In genomic region chr6:149454405-149454848, GRCh38 we compare ENCODE assay signal across 9 cellular contexts. TPM values are rescaled to one million over a fixed set of nuclear protein-coding genes. Genes with fewer than 3 reads are reported as not detected.
DNase-seq lines count a peak whose midpoint lies in the region; ATAC-seq and TF ChIP-seq lines count a peak whose summit lies in the region.
"Had no signal": no experiment of that assay in that cellular context is flagged by ENCODE, and none has a peak within 500 bp of the region (broad histone marks: within the 10 kb centered on the region; RNA-seq: fewer than 3 reads in every experiment).

No MANE protein-coding gene starts in this region.

- H2BK20ac ChIP-seq in H9 (ENCODE audit: low read depth, low read length, poor library complexity, severe bottlenecking): no peak overlapping the region

- H2AK5ac ChIP-seq in H9 (ENCODE audit: insufficient read length, low read length): no peak overlapping the region

- no peak overlapping the region for H3K18ac ChIP-seq in H9 (ENCODE audit: insufficient read length, low read depth, low read length)

- no peak overlapping the region for H4K91ac ChIP-seq in H9 (ENCODE audit: insufficient read length, low read depth, low read length)

- no peak overlapping the region for H3K23ac ChIP-seq in H9 (ENCODE audit: insufficient read length, low read depth, low read length)

- peaks cover 6% of the 10 kb centered on the region for H3K23me2 ChIP-seq in H9 (ENCODE audit: insufficient read length, low read depth, low read length, poor library complexity, severe bottlenecking)

- H2BK120ac ChIP-seq in H9 (ENCODE audit: low read depth, low read length, poor library complexity, severe bottlenecking): no peak overlapping the region

- no CpG with 5 or more reads among the region's 15 CpGs for WGBS in H9 (ENCODE audit: extremely low coverage, insufficient read length, low lambda C conversion rate)

- no peaks in the 10 kb centered on the region for H4K20me1 ChIP-seq in H9 (ENCODE audit: control insufficient read depth, insufficient read depth, insufficient read length)

- no peak overlapping the region for H2BK5ac ChIP-seq in H9 (ENCODE audit: insufficient read length, low read length)

- intact Hi-C loops in colonic mucosa (cut with DNase I): no loop called here

- H3K4me1 ChIP-seq in colonic mucosa: peaks cover 26% of the 10 kb centered on the region
- no peaks in the 10 kb centered on the region for H3K4me1 ChIP-seq in H9 (ENCODE audit: insufficient read depth, low read length)

- H3K36me3 Mint-ChIP-seq in H9 (ENCODE audit: insufficient read depth in 1 of 3, low read depth in 3 of 3) (no peaks in the 10 kb centered on the region), mesothelial cell of epicardium (no peaks in the 10 kb centered on the region)

- H3K9me3 Mint-ChIP-seq in H9 (no peaks in the 10 kb centered on the region), mesothelial cell of epicardium (no peaks in the 10 kb centered on the region)

- no peak overlapping the region for H3K4me2 ChIP-seq in H9 (ENCODE audit: insufficient read depth, insufficient read length, low read length)

- H2AFZ ChIP-seq in H9 (ENCODE audit: low read length): no peak overlapping the region

- peak overlapping the region; percentile 48 for H3K27ac ChIP-seq in colonic mucosa
- no peak overlapping the region for H3K27ac ChIP-seq in H9 (ENCODE audit: insufficient read length, low read depth, low read length)

- H3K36me3 ChIP-seq in colonic mucosa: no peaks in the 10 kb centered on the region

- H3K4me3 Mint-ChIP-seq in H9 (no peak overlapping the region), mesothelial cell of epicardium (no peak overlapping the region)

- H3K27me3 Mint-ChIP-seq in H9 (ENCODE audit: low read depth) (peaks cover 53% of the 10 kb centered on the region), mesothelial cell of epicardium (ENCODE audit: low read depth) (peaks cover 38% of the 10 kb centered on the region)

- H3K9me3 ChIP-seq in colonic mucosa (no peaks in the 10 kb centered on the region), H9 (ENCODE audit: control insufficient read depth, low read depth, low read length) (no peaks in the 10 kb centered on the region)

- TF ChIP-seq CTCF in colonic mucosa (IDR thresholded peaks at IDR 0.05) (no peak), H9 (conservative IDR thresholded peaks at IDR 0.05) (no peak), mesothelial cell of epicardium (IDR thresholded peaks at IDR 0.05; ENCODE audit: unreplicated experiment) (no peak)

- H3K4ac ChIP-seq in H9 (ENCODE audit: low read depth, low read length): no peak overlapping the region

- H3T11ph ChIP-seq in H9 (ENCODE audit: low read length): no peak overlapping the region

- H4K8ac ChIP-seq in H9 (replicated peaks; ENCODE audit: insufficient read length, low read depth, low read length): no peak overlapping the region

- in situ Hi-C loops in ACHN (cut with HindIII; ENCODE audit: low pct_ligation_motif_present, low pct_unique_long_range_greater_than_20kb, low sequenced_read_pairs): no loop called here

- DNase-seq in ACHN (peak; percentile 84), NCI-H1105 (lab: John Stamatoyannopoulos, UW) (peak; percentile 71), colonic mucosa (peak; percentile 89), lung microvascular endothelial cell (ENCODE audit: low read depth in 2 of 2) (peak; percentile 33 to 63), H9 (no peak), NCI-H1694 (lab: John Stamatoyannopoulos, UW) (no peak), mesothelial cell of epicardium (ENCODE audit: low spot score in 2 of 2, unreplicated experiment in 2 of 2) (no peak)
- DNase-seq: stimulated activated CD4-positive, alpha-beta T cell treated with anti-CD3 and anti-CD28 coated beads, Interleukin-4, amount 100 ng/mL, for 1 hour had no signal

- H3K14ac ChIP-seq in H9 (ENCODE audit: insufficient read depth, low read length): no peak overlapping the region

- H2BK12ac ChIP-seq in H9 (ENCODE audit: insufficient read length, low read depth, low read length): no peak overlapping the region

- H2BK15ac ChIP-seq in H9 (ENCODE audit: low read depth, low read length): no peak overlapping the region

- H3K4me1 Mint-ChIP-seq in H9: 0 out of 4 replicates have a peak, but pooled peaks cover 0 to 2% of the 10 kb centered on the region in 2 experiments
- peaks cover 8% of the 10 kb centered on the region for H3K4me1 Mint-ChIP-seq in mesothelial cell of epicardium

- no peaks in the 10 kb centered on the region for H3K27me3 ChIP-seq in colonic mucosa
- H3K27me3 ChIP-seq in H9 (ENCODE audit: insufficient read depth, low read length): peaks cover 18% of the 10 kb centered on the region; the same call in 1 of the 2 replicates

- H3K4me3 ChIP-seq in colonic mucosa: no peak overlapping the region

- H3K79me1 ChIP-seq in H9 (ENCODE audit: insufficient read depth, low read depth, low read length, poor library complexity, severe bottlenecking): no peaks in the 10 kb centered on the region

- H3K79me2 ChIP-seq in H9 (ENCODE audit: insufficient read depth, low read length): no peaks in the 10 kb centered on the region

- no peak overlapping the region for H3K56ac ChIP-seq in H9 (ENCODE audit: insufficient read length, low read depth, low read length)

- H3K27ac Mint-ChIP-seq in H9: no peak overlapping the region
- H3K27ac Mint-ChIP-seq in mesothelial cell of epicardium: no peak overlapping the region

- H4K5ac ChIP-seq in H9 (ENCODE audit: insufficient read length, low read depth, low read length): no peak overlapping the region

- ATAC-seq in GM21529 (IDR thresholded peaks at IDR 0.05; ENCODE audit: unreplicated experiment): no peak

- H3K9ac ChIP-seq in colonic mucosa (ENCODE audit: low read depth in 2 of 2, low read length in 2 of 2) (peak overlapping the region; percentile 44 to 73), H9 (ENCODE audit: extremely low read depth, insufficient read length, low read length) (no peak overlapping the region)

RNA-seq across cellular contexts. Expression of gene ZC3H12D, which starts 30.4 kb away (rescaled TPM):
- total RNA-seq in colonic mucosa (1 to 10 TPM; 4.3 to 4.9 TPM), lung microvascular endothelial cell (not detected in 2 replicates), H9 (2021) (0.07 and 0.15 TPM in 2 replicates), mesothelial cell of epicardium (0.44 to 0.72 TPM (median 0.47 TPM) in 3 replicates)

RNA-seq across cellular contexts. Expression of gene SUMO4, which starts 54.4 kb away (rescaled TPM):
- total RNA-seq in colonic mucosa: 1 to 10 TPM; 1.4 to 1.5 TPM
- total RNA-seq in lung microvascular endothelial cell: 0.44 and 1.2 TPM in 2 replicates
- total RNA-seq in H9 (2021): 0.77 and 1.5 TPM in 2 replicates
- total RNA-seq in mesothelial cell of epicardium: 3.4 to 4.2 TPM (median 3.9 TPM) in 3 replicates

Comparison
In these comparisons a context has a peak if more than half of its experiments do, and no peak if none do; other contexts are left out.
1. DNase-seq: peak in ACHN (single experiment), NCI-H1105 (single experiment), colonic mucosa (single experiment) and lung microvascular endothelial cell (2 of 2); none in H9 (single experiment), NCI-H1694 (single experiment) and mesothelial cell of epicardium (0 of 2).